12 cellular contexts compared by ENCODE assay signal in the genomic region with DNA sequence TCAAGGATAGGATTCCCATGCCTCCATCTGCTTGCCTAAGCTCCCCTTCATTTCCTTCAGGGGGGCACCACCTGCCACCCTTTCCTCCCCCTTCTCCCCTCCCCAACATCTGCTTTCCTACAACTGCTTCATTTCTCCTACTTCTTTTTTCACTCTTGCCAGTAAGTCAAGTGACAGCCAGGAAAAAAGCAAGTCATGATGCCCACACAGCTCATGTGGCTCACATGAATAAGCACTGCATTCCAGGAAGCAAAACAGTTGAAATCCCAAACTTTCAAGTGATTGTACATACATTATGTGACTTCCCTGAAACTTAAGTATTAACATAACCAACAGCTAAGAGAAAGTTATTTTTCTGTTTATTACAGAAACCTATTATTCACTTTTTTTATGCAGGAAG.
DNase-seq lines count a peak whose midpoint lies in the region; TF ChIP-seq lines count a peak whose summit lies in the region.
"Had no signal": no experiment of that assay in that cellular context is flagged by ENCODE, and none has a peak within 500 bp of the region (broad histone marks: within the 10 kb centered on the region; RNA-seq: fewer than 3 reads in every experiment).

No MANE protein-coding gene starts in this region.

- peak overlapping the region in 6 of 7 donors; percentile 72 to 93 (median 81) for H3K27ac Mint-ChIP-seq in CD14-positive monocyte
- peak overlapping the region; percentile 90 for H3K27ac Mint-ChIP-seq in osteocyte (ENCODE audit: unreplicated experiment)

- H3K4me1 Mint-ChIP-seq in CD14-positive monocyte (peaks cover 65% of the 10 kb centered on the region), osteocyte (ENCODE audit: unreplicated experiment) (peaks cover 87% of the 10 kb centered on the region)

- H3K4me3 Mint-ChIP-seq in CD14-positive monocyte = peak overlapping the region in 1 of 2 donors; percentile 13
- peak overlapping the region; percentile 24 for H3K4me3 Mint-ChIP-seq in osteocyte (ENCODE audit: unreplicated experiment)

- TF ChIP-seq CTCF in CD14-positive monocyte (IDR thresholded peaks at IDR 0.05) (no peak), osteocyte (IDR thresholded peaks at IDR 0.05) (no peak), lower leg skin (IDR thresholded peaks at IDR 0.05) (no peak)

- H3K9me3 Mint-ChIP-seq in CD14-positive monocyte (no peaks in the 10 kb centered on the region), osteocyte (ENCODE audit: unreplicated experiment) (no peaks in the 10 kb centered on the region)

- H3K27me3 Mint-ChIP-seq in CD14-positive monocyte (ENCODE audit: low read depth in 3 of 3) (no peaks in the 10 kb centered on the region), osteocyte (ENCODE audit: unreplicated experiment) (no peaks in the 10 kb centered on the region)

- intact Hi-C loops in CD14-positive monocyte (cut with micrococcal nuclease) = loop anchor here in 1 of 2 donors (5.0 kb wide), 1 partner anchor 51 kb away; no protein-coding TSS in a partner anchor
- intact Hi-C loops in lower leg skin (cut with DNase I; ENCODE audit: low total_unique reads) = no loop called here

- DNase-seq in CD14-positive monocyte (ENCODE audit: low spot score) (peak; percentile 57), NCI-H69 (lab: John Stamatoyannopoulos, UW) (peak; percentile 81), fibroblast of gingiva (ENCODE audit: low read depth) (peak; percentile 82), osteocyte (ENCODE audit: extremely low spot score, unreplicated experiment) (no peak), cerebellum (ENCODE audit: low spot score) (no peak), lower leg skin (ENCODE audit: low spot score in 2 of 2) (no peak), SKM-1 treated with dmso at 0.1 percent for 144 hours (lab: John Stamatoyannopoulos, UW; ENCODE audit: unreplicated experiment) (no peak)
- no peak for DNase-seq in activated CD8-positive, alpha-beta memory T cell treated with anti-CD3 and anti-CD28 coated beads, Interleukin-2, amount 50 U/mL, for 48 hours
- DNase-seq: activated T-cell treated with anti-CD3 and anti-CD28 coated beads for 4 hours, gastrocnemius medialis, NCI-H345, ovary had no signal

- H3K36me3 Mint-ChIP-seq in CD14-positive monocyte (peaks cover 48 to 66% of the 10 kb centered on the region in 2 donors), osteocyte (ENCODE audit: unreplicated experiment) (peaks cover 15% of the 10 kb centered on the region)

- no peak for TF ChIP-seq POLR2A in lower leg skin (IDR thresholded peaks at IDR 0.05)

- no peak overlapping the region for H3K4me3 ChIP-seq in lower leg skin (ENCODE audit: low read depth, poor library complexity, severe bottlenecking)
- H3K4me3 ChIP-seq: gastrocnemius medialis, ovary had no signal

Comparison
In these comparisons a context has a peak if more than half of its experiments do, and no peak if none do; other contexts are left out.
1. DNase-seq: peak in CD14-positive monocyte (single experiment), NCI-H69 (single experiment) and fibroblast of gingiva (single experiment); none in osteocyte (single experiment), cerebellum (single experiment), lower leg skin (0 of 2), SKM-1 treated with dmso at 0.1 percent for 144 hours (single experiment) and activated CD8-positive, alpha-beta memory T cell treated with anti-CD3 and anti-CD28 coated beads, Interleukin-2, amount 50 U/mL, for 48 hours (single experiment).